In the genomic region with DNA sequence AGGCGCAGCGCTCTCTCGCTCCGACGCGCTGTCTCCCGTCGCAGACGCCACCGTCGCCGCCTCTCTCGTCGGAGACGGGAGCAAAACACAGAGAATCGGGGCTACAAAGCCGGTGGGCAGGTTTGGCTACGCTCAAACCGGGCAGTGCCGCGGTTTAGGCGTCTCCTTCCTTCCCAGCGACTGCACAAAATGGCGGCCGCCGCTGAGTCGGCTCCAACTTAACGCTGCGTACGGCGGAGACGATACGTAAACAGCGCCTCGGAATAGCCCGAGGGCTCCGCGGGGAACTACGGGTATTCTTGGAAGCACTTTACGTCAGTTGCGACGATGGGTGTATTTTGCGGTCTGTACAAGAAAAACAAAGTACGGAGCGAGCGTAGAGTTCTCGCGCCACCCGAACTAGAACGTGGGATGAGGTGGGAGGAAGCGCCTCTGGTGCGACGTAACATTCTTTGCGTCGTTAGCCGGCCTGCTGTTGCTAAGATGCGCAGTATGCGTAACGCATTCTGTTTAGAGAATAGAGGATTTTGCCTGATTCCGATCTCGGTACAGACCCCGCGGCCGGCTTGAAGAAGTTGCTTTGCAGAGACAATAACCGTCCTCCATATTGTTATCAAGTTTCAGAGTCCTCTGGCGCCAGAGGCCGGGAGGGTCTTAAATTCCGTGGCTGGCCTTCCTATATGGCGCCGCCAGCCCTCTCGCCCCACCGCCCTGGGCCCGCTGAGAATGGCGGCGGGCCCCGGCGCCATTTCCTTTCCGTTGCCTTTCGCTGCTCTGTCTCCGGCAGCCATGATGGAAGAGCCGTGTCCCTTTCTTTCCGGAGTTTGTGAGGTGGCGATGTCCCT, we compare ENCODE assay signal across 8 cellular contexts. TPM values are rescaled to one million over a fixed set of nuclear protein-coding genes. Genes with fewer than 3 reads are reported as not detected.
DNase-seq lines count a peak whose midpoint lies in the region; ATAC-seq, FAIRE-seq and TF ChIP-seq lines count a peak whose summit lies in the region.

DDX17 (minus strand) TSS at position 194 of the 845 bp plus-strand sequence.

- TF ChIP-seq POLR2A in GM19099 (IDR thresholded peaks at IDR 0.05; ENCODE audit: extremely low read depth, insufficient read length, low read depth) = peak; percentile 74

- DNase-seq in AG20443 (ENCODE audit: low spot score) = peak; percentile 95
- peak; percentile 88 for DNase-seq in NCI-H510A (lab: John Stamatoyannopoulos, UW)
- DNase-seq in activated CD4-positive, alpha-beta T cell treated with anti-CD3 and anti-CD28 coated beads for 1 hour = peak; percentile 94
- peak; percentile 95 for DNase-seq in cerebellum (ENCODE audit: low spot score)
- peak; percentile 98 for DNase-seq in keratinocyte (ENCODE audit: low read depth, low spot score)
- peak; percentile 84 to 91 for DNase-seq in stimulated activated CD4-positive, alpha-beta T cell treated with anti-CD3 and anti-CD28 coated beads, Interleukin-15, amount 100 ng/mL, for 1 hour (ENCODE audit: low read depth in 1 of 2, low spot score in 1 of 2)

- ATAC-seq in HG03432 (IDR thresholded peaks at IDR 0.05; ENCODE audit: unreplicated experiment) = peak; percentile 81

- H2AFZ ChIP-seq in keratinocyte (ENCODE audit: control insufficient read depth, low read length) = peak within 1 kb of the TSS; percentile 95

- dilution Hi-C loops in keratinocyte (cut with MboI; ENCODE audit: extremely low pct_ligation_motif_present, low sequenced_read_pairs) = no loop called here

- peaks cover 4 to 13% of the 10 kb centered on the region in 2 experiments for H3K36me3 ChIP-seq in keratinocyte (ENCODE audit: control insufficient read depth in 2 of 2, extremely low read depth in 1 of 2, insufficient read depth in 2 of 2, low read length in 2 of 2)

- H3K4me3 ChIP-seq in keratinocyte (ENCODE audit: control insufficient read depth in 2 of 3, extremely low read depth in 1 of 3, insufficient read depth in 2 of 3, low read depth in 1 of 3, low read length in 3 of 3) = peak within 1 kb of the TSS; percentile 87 to 92 (median 92)

- H3K9me3 ChIP-seq in keratinocyte (ENCODE audit: control insufficient read depth, low read depth, low read length) = no peaks in the 10 kb centered on the region

- H3K9ac ChIP-seq in keratinocyte (ENCODE audit: control insufficient read depth, extremely low read depth, insufficient read depth, low read length) = peak within 1 kb of the TSS; percentile 99

- H3K4me2 ChIP-seq in keratinocyte (ENCODE audit: control insufficient read depth, extremely low read depth, insufficient read depth, low read depth, low read length) = peak within 1 kb of the TSS; percentile 98

- TF ChIP-seq CTCF in keratinocyte (optimal IDR thresholded peaks at IDR 0.05 in 1 of 3, IDR thresholded peaks at IDR 0.05 in 1 of 3, conservative IDR thresholded peaks at IDR 0.05 in 1 of 3; ENCODE audit: extremely low read depth in 1 of 3, insufficient read depth in 2 of 3, low read length in 3 of 3) = no peak

- H3K4me1 ChIP-seq in keratinocyte (ENCODE audit: control insufficient read depth, extremely low read depth, insufficient read depth, low read length) = peaks cover 21% of the 10 kb centered on the region

- FAIRE-seq in keratinocyte (lab: Jason Lieb, UNC) = peak; percentile 46

- peaks cover 48% of the 10 kb centered on the region for H3K79me2 ChIP-seq in keratinocyte (ENCODE audit: control insufficient read depth, insufficient read depth, low read length)

- H3K9me1 ChIP-seq in keratinocyte (ENCODE audit: control insufficient read depth, extremely low read depth, insufficient read depth, low read length) = peaks cover 3% of the 10 kb centered on the region

- H3K27ac ChIP-seq in keratinocyte (ENCODE audit: control insufficient read depth, insufficient read depth, low read length) = peak within 1 kb of the TSS; percentile 98

- H3K27me3 ChIP-seq in keratinocyte (ENCODE audit: control insufficient read depth, extremely low read depth, insufficient read depth, low read length) = no peaks in the 10 kb centered on the region

- H4K20me1 ChIP-seq in keratinocyte (ENCODE audit: control insufficient read depth, extremely low read depth, insufficient read depth, low read length) = peaks cover 30% of the 10 kb centered on the region

RNA-seq across cellular contexts. Expression of gene DDX17, which starts in this region (rescaled TPM):
- 967 TPM for total RNA-seq in cerebellum
- polyA plus RNA-seq in keratinocyte = 237 to 276 TPM (median 270 TPM) in 3 replicates
- 99.8 TPM for polyA plus RNA-seq in keratinocyte (2011; ENCODE audit: low read depth)
- polyA plus RNA-seq in keratinocyte (2011; cell fraction: cytosol; rRNA removed) = 75.3 and 121 TPM in 2 replicates
- 549 and 628 TPM in 2 replicates for polyA plus RNA-seq in keratinocyte (2011; cell fraction: nucleus; rRNA removed)
- 104 and 107 TPM in 2 replicates for polyA plus RNA-seq in keratinocyte (2012; ENCODE audit: low replicate concordance)
- 199 to 364 TPM (median 299 TPM) in 3 replicates for polyA minus RNA-seq in keratinocyte
- polyA minus RNA-seq in keratinocyte (2011; cell fraction: cytosol; rRNA and poly(A)+ RNA removed) = 129 TPM
- polyA minus RNA-seq in keratinocyte (2011; cell fraction: nucleus; rRNA and poly(A)+ RNA removed) = 294 and 329 TPM in 2 replicates

Comparison
In these comparisons a context has a peak if more than half of its experiments do, and no peak if none do; other contexts are left out.
1. Peak in every context shown above with its lines: DNase-seq, ATAC-seq, H3K4me3 ChIP-seq and H3K27ac ChIP-seq.